ENCODE assay signal across 17 cellular contexts in genomic region chr1:109531205-109531779, GRCh38. TPM values are rescaled to one million over a fixed set of nuclear protein-coding genes. Genes with fewer than 3 reads are reported as not detected.
DNase-seq lines count a peak whose midpoint lies in the region; ATAC-seq and TF ChIP-seq lines count a peak whose summit lies in the region.
"Had no signal": no experiment of that assay in that cellular context is flagged by ENCODE, and none has a peak within 500 bp of the region (broad histone marks: within the 10 kb centered on the region; RNA-seq: fewer than 3 reads in every experiment).

No MANE protein-coding gene starts in this region.

- H3K27ac ChIP-seq in CD8-positive, alpha-beta T cell (ENCODE audit: low read depth, low read length), result no peak overlapping the region
- H3K27ac ChIP-seq in parathyroid adenoma, result no peak overlapping the region
- peak overlapping the region in 1 of 4 donors; percentile 43 for H3K27ac ChIP-seq in tibial nerve
- H3K27ac ChIP-seq: foreskin keratinocyte had no signal

- peak overlapping the region; percentile 1 for H3K4me3 Mint-ChIP-seq in CD8-positive, alpha-beta T cell
- no peak overlapping the region for H3K4me3 Mint-ChIP-seq in chondrocyte (ENCODE audit: unreplicated experiment)
- H3K4me3 Mint-ChIP-seq: endodermal cell had no signal

- H3K79me2 ChIP-seq in parathyroid adenoma, result no peaks in the 10 kb centered on the region

- intact Hi-C loops in CD8-positive, alpha-beta T cell (cut with DNase I, micrococcal nuclease), result loop anchor here in 1 of 2 experiments (2.0 to 5.0 kb wide), 2 partner anchors 16 to 419 kb away; partner anchors contain the start of gene ELAPOR1

- no peaks in the 10 kb centered on the region for H3K9me3 Mint-ChIP-seq in CD8-positive, alpha-beta T cell
- no peaks in the 10 kb centered on the region for H3K9me3 Mint-ChIP-seq in chondrocyte (ENCODE audit: low read depth)
- H3K9me3 Mint-ChIP-seq: endodermal cell, immature natural killer cell had no signal

- H3K4me1 Mint-ChIP-seq in CD8-positive, alpha-beta T cell (ENCODE audit: low read depth), result peaks cover 31% of the 10 kb centered on the region
- H3K4me1 Mint-ChIP-seq in chondrocyte (ENCODE audit: low read depth), result peaks cover 30% of the 10 kb centered on the region

- TF ChIP-seq EP300 in tibial nerve (IDR thresholded peaks at IDR 0.05), result no peak

- peak overlapping the region; percentile 45 for H3K9ac ChIP-seq in NT2/D1 (ENCODE audit: insufficient read length, low read depth)
- no peak overlapping the region for H3K9ac ChIP-seq in parathyroid adenoma

- no peaks in the 10 kb centered on the region for H3K36me3 ChIP-seq in CD8-positive, alpha-beta T cell (ENCODE audit: insufficient read depth, low read length)
- H3K36me3 ChIP-seq in NT2/D1 (ENCODE audit: insufficient read depth, insufficient read length, low read length), result no peaks in the 10 kb centered on the region
- no peaks in the 10 kb centered on the region for H3K36me3 ChIP-seq in parathyroid adenoma (ENCODE audit: control insufficient read depth, insufficient read depth, low read length)
- H3K36me3 ChIP-seq in tibial nerve, result no peaks in the 10 kb centered on the region

- CTCF ChIA-PET in CD8-positive, alpha-beta T cell (lab: Charles Lee), result interaction anchor here (1.1 to 26.3 kb wide), 28 partner anchors 9 to 823 kb away, joined by 3 to 1903 read pairs (median 8); partner anchors contain the start of genes AMIGO1, ATXN7L2, CYB561D1 and GPR61

- POLR2A ChIA-PET in CD8-positive, alpha-beta T cell (lab: Charles Lee), result interaction anchor here (0.6 to 6.6 kb wide), 9 partner anchors 16 to 47 kb away, joined by 3 to 132 read pairs (median 13); partner anchors contain the start of genes AMIGO1, ATXN7L2 and CYB561D1

- no peak for TF ChIP-seq POLR2A in tibial nerve (IDR thresholded peaks at IDR 0.05)

- H3K36me3 Mint-ChIP-seq in CD8-positive, alpha-beta T cell, result no peaks in the 10 kb centered on the region
- H3K36me3 Mint-ChIP-seq in chondrocyte (ENCODE audit: low read depth), result no peaks in the 10 kb centered on the region
- H3K36me3 Mint-ChIP-seq: immature natural killer cell had no signal

- no peaks in the 10 kb centered on the region for H3K27me3 Mint-ChIP-seq in CD8-positive, alpha-beta T cell (ENCODE audit: low read depth)
- H3K27me3 Mint-ChIP-seq in chondrocyte (ENCODE audit: low read depth), result peaks cover 4% of the 10 kb centered on the region

- no peaks in the 10 kb centered on the region for H3K27me3 ChIP-seq in CD8-positive, alpha-beta T cell (ENCODE audit: insufficient read depth, low read length)
- H3K27me3 ChIP-seq in NT2/D1 (ENCODE audit: insufficient read depth, insufficient read length) (peaks cover 19% of the 10 kb centered on the region), parathyroid adenoma (ENCODE audit: control insufficient read depth, insufficient read depth, low read length) (no peaks in the 10 kb centered on the region), tibial nerve (no peaks in the 10 kb centered on the region)

- WGBS in tibial nerve, 2 donors, result 75 to 84% methylated on average over 6 of the region's 6 CpGs

- H3K4me1 ChIP-seq in CD8-positive, alpha-beta T cell (ENCODE audit: insufficient read depth, low read length), result peaks cover 31% of the 10 kb centered on the region
- H3K4me1 ChIP-seq in NT2/D1 (ENCODE audit: insufficient read depth, insufficient read length) (peaks cover 13% of the 10 kb centered on the region), parathyroid adenoma (peaks cover 2% of the 10 kb centered on the region), tibial nerve (peaks cover 0 to 48% (median 14%) of the 10 kb centered on the region in 4 donors)
- H3K4me1 ChIP-seq: foreskin keratinocyte had no signal

- H2AFZ ChIP-seq in parathyroid adenoma, result peak overlapping the region; percentile 57

- H3K4me3 ChIP-seq in CD8-positive, alpha-beta T cell (ENCODE audit: low read depth, low read length), result peak overlapping the region; percentile 6
- no peak overlapping the region for H3K4me3 ChIP-seq in NT2/D1 (ENCODE audit: insufficient read length, low read depth)
- H3K4me3 ChIP-seq in parathyroid adenoma (ENCODE audit: low read depth, low read length), result no peak overlapping the region
- H3K4me3 ChIP-seq in tibial nerve, result no peak overlapping the region
- H3K4me3 ChIP-seq: K562 had no signal

- no peaks in the 10 kb centered on the region for H3K9me3 ChIP-seq in CD8-positive, alpha-beta T cell (ENCODE audit: low read length)
- H3K9me3 ChIP-seq in NT2/D1 (ENCODE audit: insufficient read depth, low read length) (no peaks in the 10 kb centered on the region), parathyroid adenoma (ENCODE audit: control insufficient read depth, low read length) (no peaks in the 10 kb centered on the region), tibial nerve (no peaks in the 10 kb centered on the region)

- DNase-seq in CD8-positive, alpha-beta T cell, result no peak
- DNase-seq in NT2/D1 (ENCODE audit: low read depth, low spot score) (no peak), chondrocyte (ENCODE audit: low spot score) (no peak), tibial nerve (ENCODE audit: low spot score in 2 of 2) (no peak), NCI-H345 (lab: John Stamatoyannopoulos, UW) (no peak)
- DNase-seq: endodermal cell; foreskin keratinocyte; GDM1; GOT3; immature natural killer cell; NCI-H526; right cardiac atrium; stimulated activated CD4-positive, alpha-beta T cell treated with anti-CD3 and anti-CD28 coated beads, Interleukin-4, amount 100 ng/mL, for 4 hours; stimulated activated naive CD4-positive, alpha-beta T cell treated with Interleukin-2 at 50 U/mL for 16 hours had no signal

- no peak for TF ChIP-seq CTCF in CD8-positive, alpha-beta T cell (IDR thresholded peaks at IDR 0.05)
- TF ChIP-seq CTCF in chondrocyte (IDR thresholded peaks at IDR 0.05) (no peak), parathyroid adenoma (IDR thresholded peaks at IDR 0.05) (no peak), tibial nerve (IDR thresholded peaks at IDR 0.05) (no peak)

- peak overlapping the region; percentile 77 for H3K4me2 ChIP-seq in parathyroid adenoma (ENCODE audit: low read length)

- ATAC-seq in CD8-positive, alpha-beta T cell, result no peak
- no peak for ATAC-seq in GM21360 (IDR thresholded peaks at IDR 0.05; ENCODE audit: unreplicated experiment)

- H3K27ac Mint-ChIP-seq in CD8-positive, alpha-beta T cell, result no peak overlapping the region
- peak overlapping the region; percentile 29 for H3K27ac Mint-ChIP-seq in chondrocyte (ENCODE audit: unreplicated experiment)
- H3K27ac Mint-ChIP-seq: endodermal cell had no signal

RNA-seq across cellular contexts. Expression of gene GPR61, which starts 8.4 kb away (rescaled TPM):
- under 1 TPM; 0.43 to 0.86 TPM for total RNA-seq in CD8-positive, alpha-beta T cell
- total RNA-seq in chondrocyte, result not detected in 3 replicates
- total RNA-seq in tibial nerve, result under 1 TPM in 2 of 4 donors, not detected in 2; 0.59 to 0.60 TPM

RNA-seq across cellular contexts. Expression of gene GNAI3, which starts 17.1 kb away (rescaled TPM):
- total RNA-seq in CD8-positive, alpha-beta T cell, result 1 to 10 TPM; 6.8 to 7.1 TPM
- total RNA-seq in chondrocyte, result 10.7 to 11.3 TPM (median 10.8 TPM) in 3 replicates
- 1 to 10 TPM; 4.0 to 6.3 (median 5.1) TPM for total RNA-seq in tibial nerve

RNA-seq across cellular contexts. Expression of gene AMIGO1, which starts 21.8 kb away (rescaled TPM):
- 1 to 10 TPM; 8.6 to 9.6 TPM for total RNA-seq in CD8-positive, alpha-beta T cell
- total RNA-seq in chondrocyte, result 3.1 to 4.6 TPM (median 4.5 TPM) in 3 replicates
- total RNA-seq in tibial nerve, result 10 to 100 TPM in 1 of 4 donors, 1 to 10 TPM in 3; 8.1 to 10.3 (median 8.4) TPM

RNA-seq across cellular contexts. Expression of gene CYB561D1, which starts 37.4 kb away (rescaled TPM):
- 10 to 100 TPM; 10.2 to 12.3 TPM for total RNA-seq in CD8-positive, alpha-beta T cell
- total RNA-seq in chondrocyte, result 10.2 to 10.8 TPM (median 10.7 TPM) in 3 replicates
- 1 to 10 TPM; 4.4 to 8.4 (median 5.6) TPM for total RNA-seq in tibial nerve

RNA-seq across cellular contexts. Expression of gene ATXN7L2, which starts 47.6 kb away (rescaled TPM):
- 10 to 100 TPM; 16.8 to 19.4 TPM for total RNA-seq in CD8-positive, alpha-beta T cell
- 3.6 to 4.3 TPM (median 4.3 TPM) in 3 replicates for total RNA-seq in chondrocyte
- total RNA-seq in tibial nerve, result 1 to 10 TPM; 6.5 to 6.8 (median 6.5) TPM
